ENCODE assay signal across 16 cellular contexts in the genomic region with DNA sequence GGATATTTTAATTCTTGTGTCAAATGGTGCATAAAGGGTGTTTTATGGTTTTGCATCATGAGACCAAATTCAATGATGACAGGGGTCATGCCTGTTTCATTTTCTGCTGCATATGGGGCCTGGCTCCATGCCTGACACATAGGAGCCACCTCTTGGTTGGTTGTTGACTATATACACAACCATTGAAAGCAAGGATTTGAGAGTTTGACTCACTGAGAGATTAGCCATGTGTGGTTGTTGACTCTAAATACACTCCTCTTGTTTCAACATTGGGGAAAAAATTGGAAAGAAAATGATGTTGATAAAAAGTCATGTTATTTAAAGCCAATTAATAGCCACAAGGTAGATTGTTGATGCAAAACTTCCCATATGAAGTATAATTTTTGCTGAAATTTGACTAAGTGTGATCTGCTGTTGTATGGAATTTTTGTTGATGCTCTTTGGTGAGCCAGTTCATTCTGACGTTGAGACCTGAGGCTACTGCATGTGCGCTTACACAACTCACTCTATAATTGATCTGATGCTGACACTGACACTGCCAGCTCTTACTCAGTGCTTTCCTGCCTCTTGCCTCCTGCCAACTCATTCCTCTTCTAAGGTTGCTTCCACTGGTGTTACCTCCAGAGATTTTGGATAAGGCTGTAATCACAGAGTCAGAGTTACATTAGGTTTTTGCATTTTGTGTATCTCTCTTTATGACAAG.
DNase-seq lines count a peak whose midpoint lies in the region; ATAC-seq, FAIRE-seq and TF ChIP-seq lines count a peak whose summit lies in the region.
"Had no signal": no experiment of that assay in that cellular context is flagged by ENCODE, and none has a peak within 500 bp of the region (broad histone marks: within the 10 kb centered on the region; RNA-seq: fewer than 3 reads in every experiment).

No MANE protein-coding gene starts in this region.

- H3K27me3 Mint-ChIP-seq in GM23338 (ENCODE audit: insufficient read depth, low read depth, poor library complexity) (no peaks in the 10 kb centered on the region), osteocyte (ENCODE audit: unreplicated experiment) (no peaks in the 10 kb centered on the region)
- H3K27me3 Mint-ChIP-seq in activated CD4-positive, alpha-beta memory T cell treated with anti-CD3 and anti-CD28 coated beads for 36 hours = no peaks in the 10 kb centered on the region

- no peak overlapping the region for H3K4me3 Mint-ChIP-seq in GM23338
- no peak overlapping the region for H3K4me3 Mint-ChIP-seq in activated CD4-positive, alpha-beta memory T cell treated with anti-CD3 and anti-CD28 coated beads for 36 hours
- H3K4me3 Mint-ChIP-seq in osteocyte (ENCODE audit: unreplicated experiment) = no peak overlapping the region
- H3K4me3 Mint-ChIP-seq: T-helper 2 cell treated with Interferon-gamma antibody and Interleukin-4, amounts not matched to agents 5 μg/mL and 100 μg/mL, for 36 hours had no signal

- peaks cover 34% of the 10 kb centered on the region for H3K4me1 ChIP-seq in A549
- H3K4me1 ChIP-seq in GM23338 (ENCODE audit: insufficient read depth) = no peaks in the 10 kb centered on the region
- H3K4me1 ChIP-seq in foreskin keratinocyte = peaks cover 26% of the 10 kb centered on the region

- no peaks in the 10 kb centered on the region for H3K36me3 ChIP-seq in GM23338 (ENCODE audit: insufficient read depth)
- H3K36me3 ChIP-seq: cardiac muscle cell had no signal

- H3K27ac ChIP-seq in A549 (peak overlapping the region; percentile 44 to 62; a peak in 2 of 6 replicates), GM23338 (ENCODE audit: low read depth) (no peak overlapping the region), foreskin keratinocyte (peak overlapping the region; percentile 88)
- H3K27ac ChIP-seq: cardiac muscle cell, HL-60 had no signal

- H3K9me3 ChIP-seq in A549 = no peaks in the 10 kb centered on the region

- H3K4me3 ChIP-seq in A549 = no peak overlapping the region
- no peak overlapping the region for H3K4me3 ChIP-seq in GM23338
- H3K4me3 ChIP-seq: cardiac muscle cell had no signal

- H3K36me3 Mint-ChIP-seq in GM23338 (ENCODE audit: low read depth) (no peaks in the 10 kb centered on the region), osteocyte (ENCODE audit: unreplicated experiment) (no peaks in the 10 kb centered on the region)
- H3K36me3 Mint-ChIP-seq in activated CD4-positive, alpha-beta memory T cell treated with anti-CD3 and anti-CD28 coated beads for 36 hours = no peaks in the 10 kb centered on the region

- no peaks in the 10 kb centered on the region for H3F3A ChIP-seq in GM23338 (replicated peaks; ENCODE audit: low read depth)

- POLR2A ChIA-PET in A549 (lab: Yijun Ruan, JAX) = no interaction called here
- POLR2A ChIA-PET in activated CD4-positive, alpha-beta memory T cell treated with anti-CD3 and anti-CD28 coated beads for 36 hours (lab: Charles Lee) = interaction anchor here (0.6 kb wide), 1 partner anchor 20 kb away, joined by 3 read pairs; no protein-coding TSS in a partner anchor

- no peak for FAIRE-seq in A549 (lab: Jason Lieb, UNC)
- FAIRE-seq: urothelium cell line had no signal

- 35% methylated on average over 2 of the region's 2 CpGs for WGBS in A549 (ENCODE audit: missing lambda C conversion rate)

- no peaks in the 10 kb centered on the region for H4K20me1 ChIP-seq in GM23338 (replicated peaks; ENCODE audit: insufficient read depth)

- TF ChIP-seq CTCF in A549 (IDR thresholded peaks at IDR 0.05) (no peak), GM23338 (conservative IDR thresholded peaks at IDR 0.05; ENCODE audit: low read depth in 2 of 2) (no peak), foreskin keratinocyte (conservative IDR thresholded peaks at IDR 0.05) (no peak), osteocyte (IDR thresholded peaks at IDR 0.05) (no peak)

- H3K27ac Mint-ChIP-seq in GM23338 (no peak overlapping the region), osteocyte (ENCODE audit: unreplicated experiment) (no peak overlapping the region)
- H3K27ac Mint-ChIP-seq in activated CD4-positive, alpha-beta memory T cell treated with anti-CD3 and anti-CD28 coated beads for 36 hours = no peak overlapping the region
- H3K27ac Mint-ChIP-seq: T-helper 2 cell treated with Interferon-gamma antibody and Interleukin-4, amounts not matched to agents 5 μg/mL and 100 μg/mL, for 36 hours had no signal

- H3K9me3 Mint-ChIP-seq in GM23338 = no peaks in the 10 kb centered on the region
- no peaks in the 10 kb centered on the region for H3K9me3 Mint-ChIP-seq in activated CD4-positive, alpha-beta memory T cell treated with anti-CD3 and anti-CD28 coated beads for 36 hours
- H3K9me3 Mint-ChIP-seq in osteocyte (ENCODE audit: unreplicated experiment) = no peaks in the 10 kb centered on the region
- H3K9me3 Mint-ChIP-seq: T-helper 2 cell treated with Interferon-gamma antibody and Interleukin-4, amounts not matched to agents 5 μg/mL and 100 μg/mL, for 36 hours had no signal

- intact Hi-C loops in activated CD4-positive, alpha-beta memory T cell treated with anti-CD3 and anti-CD28 coated beads for 36 hours (cut with micrococcal nuclease) = loop anchor here (1.0 kb wide), 1 partner anchor 28 kb away; no protein-coding TSS in a partner anchor

- H3K27me3 ChIP-seq in GM23338 (ENCODE audit: insufficient read depth) (no peaks in the 10 kb centered on the region), foreskin keratinocyte (no peaks in the 10 kb centered on the region)

- H3K79me2 ChIP-seq in GM23338 (replicated peaks; ENCODE audit: insufficient read depth) = no peaks in the 10 kb centered on the region

- H3K4me2 ChIP-seq in A549 (peak overlapping the region; percentile 42; the same call in 2 of the 3 replicates), GM23338 (no peak overlapping the region)

- TF ChIP-seq POLR2A in A549 (IDR thresholded peaks at IDR 0.05; ENCODE audit: low read length) = no peak

- ATAC-seq in A549 (peak in 1 of 2 experiments; percentile 32; a peak in 2 of 6 replicates), GM23338 (no peak), foreskin keratinocyte (peak; percentile 83), HG03520 (IDR thresholded peaks at IDR 0.05; ENCODE audit: unreplicated experiment) (no peak)

- DNase-seq in A549 (ENCODE audit: low read depth in 1 of 2, low spot score in 1 of 2) = peak in 1 of 2 experiments; percentile 9
- no peak for DNase-seq in GM23338 (ENCODE audit: low spot score)
- peak; percentile 6 for DNase-seq in T1000 (lab: John Stamatoyannopoulos, UW)
- peak; percentile 80 to 92 for DNase-seq in foreskin keratinocyte
- DNase-seq in activated CD4-positive, alpha-beta memory T cell treated with anti-CD3 and anti-CD28 coated beads for 36 hours = no peak
- DNase-seq in osteocyte (ENCODE audit: extremely low spot score, unreplicated experiment) = no peak
- no peak for DNase-seq in T-helper 2 cell
- DNase-seq: activated CD4-positive, alpha-beta T cell treated with anti-CD3 and anti-CD28 coated beads, Interleukin-2, amount 50 U/mL, for 48 hours; activated effector memory CD4-positive, alpha-beta T cell treated with Interleukin-2 at 50 U/mL for 16 hours; DMS79 treated with DMSO at 0.1 percent for 48 hours; occipital lobe had no signal

- TF ChIP-seq RAD21 in A549 (conservative IDR thresholded peaks at IDR 0.05 in 1 of 2, IDR thresholded peaks at IDR 0.05 in 1 of 2) = no peak

- CTCF ChIA-PET in A549 (lab: Yijun Ruan, JAX) = no interaction called here
- CTCF ChIA-PET in activated CD4-positive, alpha-beta memory T cell treated with anti-CD3 and anti-CD28 coated beads for 36 hours (lab: Charles Lee) = no interaction called here

- 0 out of 2 replicates have a peak overlapping the region, but pooled peaks have one; percentile 43 for H2AFZ ChIP-seq in GM23338

- TF ChIP-seq EP300 in A549 (IDR thresholded peaks at IDR 0.05) = no peak

- H3K4me1 Mint-ChIP-seq in GM23338 (no peaks in the 10 kb centered on the region), osteocyte (ENCODE audit: unreplicated experiment) (peaks cover 46% of the 10 kb centered on the region)
- H3K4me1 Mint-ChIP-seq in activated CD4-positive, alpha-beta memory T cell treated with anti-CD3 and anti-CD28 coated beads for 36 hours (ENCODE audit: low read depth) = no peaks in the 10 kb centered on the region

- no peaks in the 10 kb centered on the region for H3K9me2 ChIP-seq in GM23338 (ENCODE audit: insufficient read depth)

TF ChIP-seq in A549, 52 proteins besides CTCF, POLR2A, EP300 and RAD21 (continues in another document):
- TF ChIP-seq, protein P1, sequence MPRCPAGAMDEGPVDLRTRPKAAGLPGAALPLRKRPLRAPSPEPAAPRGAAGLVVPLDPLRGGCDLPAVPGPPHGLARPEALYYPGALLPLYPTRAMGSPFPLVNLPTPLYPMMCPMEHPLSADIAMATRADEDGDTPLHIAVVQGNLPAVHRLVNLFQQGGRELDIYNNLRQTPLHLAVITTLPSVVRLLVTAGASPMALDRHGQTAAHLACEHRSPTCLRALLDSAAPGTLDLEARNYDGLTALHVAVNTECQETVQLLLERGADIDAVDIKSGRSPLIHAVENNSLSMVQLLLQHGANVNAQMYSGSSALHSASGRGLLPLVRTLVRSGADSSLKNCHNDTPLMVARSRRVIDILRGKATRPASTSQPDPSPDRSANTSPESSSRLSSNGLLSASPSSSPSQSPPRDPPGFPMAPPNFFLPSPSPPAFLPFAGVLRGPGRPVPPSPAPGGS (IDR thresholded peaks at IDR 0.05) = no peak

TF ChIP-seq in GM23338, 12 proteins besides CTCF, POLR2A, EP300 and RAD21 (continues in another document):
- TF ChIP-seq JUNB (IDR thresholded peaks at IDR 0.05; ENCODE audit: unreplicated experiment) = no peak
- TF ChIP-seq EZH2phosphoT487 (IDR thresholded peaks at IDR 0.05; ENCODE audit: unreplicated experiment) = no peak

Comparison
In these comparisons a context has a peak if more than half of its experiments do, and no peak if none do; other contexts are left out.
1. DNase-seq: peak in T1000 (single experiment) and foreskin keratinocyte (2 of 2); none in GM23338 (single experiment), activated CD4-positive, alpha-beta memory T cell treated with anti-CD3 and anti-CD28 coated beads for 36 hours (single experiment), osteocyte (single experiment) and T-helper 2 cell (0 of 5).